ENCODE assay signal across 10 cellular contexts in the genomic region with DNA sequence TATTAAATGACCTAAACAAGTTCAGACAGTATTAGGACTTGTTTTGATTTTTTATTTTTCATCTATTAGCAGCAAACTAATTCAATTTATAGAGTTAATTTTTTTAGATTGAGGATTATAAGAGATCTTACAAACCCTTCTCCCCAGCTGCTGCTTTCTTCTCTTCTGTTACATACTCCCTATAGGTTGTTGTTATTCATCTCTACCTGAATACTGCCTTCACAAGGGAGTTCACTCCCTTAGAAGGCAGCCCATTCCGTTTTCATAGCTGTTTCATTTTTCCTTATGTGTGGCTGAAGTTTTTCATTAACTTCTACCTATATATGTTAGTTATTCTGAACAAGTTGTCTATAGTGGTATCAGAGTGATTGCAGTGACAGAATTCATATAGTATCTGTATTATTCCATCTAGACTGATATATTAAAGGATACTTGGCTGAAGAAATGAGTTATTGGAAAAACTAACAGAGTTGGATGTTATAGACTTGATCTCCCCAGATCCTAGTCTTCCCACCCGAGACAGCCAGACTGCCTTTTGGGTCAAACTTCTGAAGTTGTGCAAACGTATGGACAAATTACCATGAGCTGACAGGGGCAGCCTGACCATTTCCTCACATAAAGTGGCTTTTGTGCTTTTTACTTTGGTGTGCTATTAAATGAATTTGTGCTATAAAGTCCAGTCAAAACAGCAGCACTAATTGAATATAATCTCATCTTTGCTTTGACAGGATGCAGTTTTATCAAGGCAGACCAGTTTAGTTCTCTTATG. TPM values are rescaled to one million over a fixed set of nuclear protein-coding genes. Genes with fewer than 3 reads are reported as not detected.
A peak's percentile ranks its signal among the peaks of the same experiment; 100 is the strongest.
DNase-seq lines count a peak whose midpoint lies in the region; ATAC-seq and TF ChIP-seq lines count a peak whose summit lies in the region.
"Had no signal": no experiment of that assay in that cellular context is flagged by ENCODE, and none has a peak within 500 bp of the region (broad histone marks: within the 10 kb centered on the region; RNA-seq: fewer than 3 reads in every experiment).

No MANE protein-coding gene starts in this region.

- no peak overlapping the region for H2BK12ac ChIP-seq in mesenchymal stem cell (ENCODE audit: low read length in 2 of 2)

- H3K4me1 Mint-ChIP-seq in activated naive CD8-positive, alpha-beta T cell treated with anti-CD3 and anti-CD28 coated beads for 36 hours: peaks cover 70% of the 10 kb centered on the region

- no peak overlapping the region for H3K18ac ChIP-seq in mesenchymal stem cell (ENCODE audit: low read depth in 1 of 2, low read length in 2 of 2)

- H3K36me3 ChIP-seq in GM23248 (ENCODE audit: low read depth): peaks cover 39% of the 10 kb centered on the region
- H3K36me3 ChIP-seq in mesenchymal stem cell (ENCODE audit: control insufficient read depth in 1 of 2, insufficient read depth in 2 of 2, low read depth in 1 of 2, low read length in 2 of 2): peaks cover 7 to 14% of the 10 kb centered on the region in 2 experiments

- H3K4me1 ChIP-seq in GM23248 (ENCODE audit: insufficient read depth): peaks cover 93% of the 10 kb centered on the region
- H3K4me1 ChIP-seq in mesenchymal stem cell (ENCODE audit: control insufficient read depth, insufficient read depth, low read depth, low read length): peaks cover 3% of the 10 kb centered on the region

- H2AK5ac ChIP-seq in mesenchymal stem cell (ENCODE audit: low read length, severe bottlenecking): no peak overlapping the region

- H3K27ac Mint-ChIP-seq in activated naive CD8-positive, alpha-beta T cell treated with anti-CD3 and anti-CD28 coated beads for 36 hours: peak overlapping the region; percentile 40

- ATAC-seq in GM18517 (IDR thresholded peaks at IDR 0.05; ENCODE audit: unreplicated experiment): no peak
- no peak for ATAC-seq in GM18867 (IDR thresholded peaks at IDR 0.05; ENCODE audit: unreplicated experiment)
- ATAC-seq in HG03460 (IDR thresholded peaks at IDR 0.05; ENCODE audit: unreplicated experiment): no peak

- H3K4me2 ChIP-seq in GM23248 (ENCODE audit: unreplicated experiment) (peak overlapping the region; percentile 97), mesenchymal stem cell (ENCODE audit: low read length, poor library complexity, severe bottlenecking) (peak overlapping the region; percentile 38)

- peaks cover 65% of the 10 kb centered on the region for H4K20me1 ChIP-seq in GM23248 (ENCODE audit: insufficient read depth)

- H3K9me3 ChIP-seq in GM23248 (ENCODE audit: low read depth) (no peaks in the 10 kb centered on the region), mesenchymal stem cell (ENCODE audit: control insufficient read depth, low read length) (no peaks in the 10 kb centered on the region)

- peaks cover 88% of the 10 kb centered on the region for H3F3A ChIP-seq in GM23248 (ENCODE audit: insufficient read depth)

- no peak overlapping the region for H2BK15ac ChIP-seq in mesenchymal stem cell (ENCODE audit: low read depth, poor library complexity, severe bottlenecking)

- in situ Hi-C loops in GM23248 (cut with MboI): no loop called here

- no peak overlapping the region for H2AFZ ChIP-seq in GM23248
- H2AFZ ChIP-seq in mesenchymal stem cell (ENCODE audit: low read depth, low read length): no peak overlapping the region

- H3K9ac ChIP-seq in GM23248: peak overlapping the region; percentile 32
- no peak overlapping the region for H3K9ac ChIP-seq in mesenchymal stem cell (ENCODE audit: low read length)

- no peak for TF ChIP-seq CTCF in AG09309 (IDR thresholded peaks at IDR 0.05; ENCODE audit: control insufficient read depth, insufficient read depth, low read depth, low read length, missing control alignments)

- no peaks in the 10 kb centered on the region for H3K27me3 Mint-ChIP-seq in activated naive CD8-positive, alpha-beta T cell treated with anti-CD3 and anti-CD28 coated beads for 36 hours

- H3K27me3 ChIP-seq in GM23248 (replicated peaks; ENCODE audit: insufficient read depth) (no peaks in the 10 kb centered on the region), mesenchymal stem cell (ENCODE audit: control insufficient read depth in 1 of 2, insufficient read depth in 1 of 2, low read length in 2 of 2) (no peaks in the 10 kb centered on the region)

- peaks cover 100% of the 10 kb centered on the region for H3K79me2 ChIP-seq in GM23248 (ENCODE audit: insufficient read depth)

- H4K91ac ChIP-seq in mesenchymal stem cell (ENCODE audit: low read length): no peak overlapping the region

- no peak overlapping the region for H3K23ac ChIP-seq in mesenchymal stem cell (ENCODE audit: low read length in 2 of 2)

- H3K9me3 Mint-ChIP-seq in activated naive CD8-positive, alpha-beta T cell treated with anti-CD3 and anti-CD28 coated beads for 36 hours: no peaks in the 10 kb centered on the region

- H3K27ac ChIP-seq in GM23248 (peak overlapping the region; percentile 36), mesenchymal stem cell (ENCODE audit: low read length, poor library complexity, severe bottlenecking) (peak overlapping the region; percentile 10)

- H3K4ac ChIP-seq in mesenchymal stem cell (ENCODE audit: low read depth in 1 of 2, low read length in 2 of 2): no peak overlapping the region

- H4K8ac ChIP-seq in mesenchymal stem cell (ENCODE audit: low read length): no peak overlapping the region

- WGBS in GM23248 (ENCODE audit: low coverage in 1 of 2, low lambda C conversion rate in 2 of 2, missing lambda C conversion rate in 2 of 2), 2 experiments: 93 to 97% methylated on average over 3 of the region's 3 CpGs
- WGBS in mesenchymal stem cell: 70% methylated on average over 1 of the region's 3 CpGs

- H3K9me2 ChIP-seq in GM23248 (ENCODE audit: insufficient read depth): no peaks in the 10 kb centered on the region

- DNase-seq in AG09309 (ENCODE audit: low read depth) (no peak), GM23248 (no peak), mesenchymal stem cell (no peak), hypothalamus (lab: John Stamatoyannopoulos, UW) (no peak)
- no peak for DNase-seq in activated naive CD8-positive, alpha-beta T cell treated with anti-CD3 and anti-CD28 coated beads for 36 hours
- DNase-seq: NCI-H2107, T-helper 9 cell had no signal

- no peak overlapping the region for H2BK120ac ChIP-seq in mesenchymal stem cell (ENCODE audit: low read depth, low read length)

- no peaks in the 10 kb centered on the region for H3K79me1 ChIP-seq in mesenchymal stem cell (replicated peaks; ENCODE audit: low read length, poor library complexity, severe bottlenecking)

- H3K36me3 Mint-ChIP-seq in activated naive CD8-positive, alpha-beta T cell treated with anti-CD3 and anti-CD28 coated beads for 36 hours: peaks cover 43% of the 10 kb centered on the region

- no peak overlapping the region for H2BK5ac ChIP-seq in mesenchymal stem cell (ENCODE audit: low read depth, low read length, poor library complexity, severe bottlenecking)

- H3K14ac ChIP-seq in mesenchymal stem cell (ENCODE audit: low read length in 2 of 2): no peak overlapping the region

- peak overlapping the region; percentile 38 for H3K4me3 Mint-ChIP-seq in activated naive CD8-positive, alpha-beta T cell treated with anti-CD3 and anti-CD28 coated beads for 36 hours

- H3K4me3 ChIP-seq in AG09309 (ENCODE audit: control insufficient read depth, low read depth, low read length) (peak overlapping the region; percentile 12), GM23248 (peak overlapping the region; percentile 92), mesenchymal stem cell (ENCODE audit: insufficient read depth in 1 of 2, low read depth in 1 of 2, low read length in 2 of 2) (no peak overlapping the region)

RNA-seq across cellular contexts. Expression of a gene that starts 8.7 kb away (rescaled TPM):
- 362 and 426 TPM in 2 replicates for total RNA-seq in GM23248 (2014; rRNA removed; shearing (Covaris generic))
- polyA plus RNA-seq in GM23248 (2016; fragmentation: Nextera tagmentation; extraction: Ambion mirVana): 81.0 and 96.0 TPM in 2 replicates
- total RNA-seq in activated naive CD8-positive, alpha-beta T cell treated with anti-CD3 and anti-CD28 coated beads for 36 hours: 100 to 1,000 TPM; 192 to 201 TPM
- polyA plus RNA-seq in mesenchymal stem cell (2013, experiment 1 of 2): 33.6 TPM
- polyA plus RNA-seq in mesenchymal stem cell (2013, experiment 2 of 2): 34.7 TPM

Comparison
In these comparisons a context has a peak if more than half of its experiments do, and no peak if none do; other contexts are left out.
1. H3K4me3 ChIP-seq: peak in AG09309 (single experiment) and GM23248 (single experiment); none in mesenchymal stem cell (0 of 2).